ENCODE assay signal across 1 cellular context in the genomic region with DNA sequence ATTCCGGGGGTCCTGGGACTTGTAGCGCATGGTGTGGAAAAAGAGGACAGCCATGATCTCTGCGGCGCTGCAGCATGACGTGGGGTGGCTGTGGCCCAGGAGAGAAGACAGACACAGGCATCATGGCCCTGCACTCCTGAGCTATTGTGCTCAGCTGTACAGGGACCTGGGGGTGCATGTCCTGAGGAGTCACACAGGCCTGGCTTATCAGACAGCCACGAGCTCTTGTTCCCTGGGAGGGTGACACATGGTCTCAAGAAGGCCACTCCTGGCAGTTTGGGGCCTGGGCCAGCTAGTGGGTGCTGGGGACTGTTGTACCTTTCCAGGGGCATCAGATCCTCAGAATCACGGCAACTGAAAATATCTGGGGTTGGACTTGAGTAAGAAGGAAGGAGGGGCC.
TF ChIP-seq lines count a peak whose summit lies in the region.

No MANE protein-coding gene starts in this region.

TF ChIP-seq in SK-N-SH treated with all-trans-retinoic acid at 6 μM for 48 hours, 23 proteins besides CTCF, POLR2A, EP300 and RAD21 (continued from another document):
- TF ChIP-seq OSR1 (CRISPR knock-in tag; IDR thresholded peaks at IDR 0.05) (no peak), BACH2 (CRISPR knock-in tag; IDR thresholded peaks at IDR 0.05; ENCODE audit: borderline replicate concordance) (no peak), ZNF565 (CRISPR knock-in tag; conservative IDR thresholded peaks at IDR 0.05; ENCODE audit: low read depth) (no peak), TCF4 (CRISPR knock-in tag; IDR thresholded peaks at IDR 0.05; ENCODE audit: borderline replicate concordance) (no peak)
- TF ChIP-seq, protein P1, sequence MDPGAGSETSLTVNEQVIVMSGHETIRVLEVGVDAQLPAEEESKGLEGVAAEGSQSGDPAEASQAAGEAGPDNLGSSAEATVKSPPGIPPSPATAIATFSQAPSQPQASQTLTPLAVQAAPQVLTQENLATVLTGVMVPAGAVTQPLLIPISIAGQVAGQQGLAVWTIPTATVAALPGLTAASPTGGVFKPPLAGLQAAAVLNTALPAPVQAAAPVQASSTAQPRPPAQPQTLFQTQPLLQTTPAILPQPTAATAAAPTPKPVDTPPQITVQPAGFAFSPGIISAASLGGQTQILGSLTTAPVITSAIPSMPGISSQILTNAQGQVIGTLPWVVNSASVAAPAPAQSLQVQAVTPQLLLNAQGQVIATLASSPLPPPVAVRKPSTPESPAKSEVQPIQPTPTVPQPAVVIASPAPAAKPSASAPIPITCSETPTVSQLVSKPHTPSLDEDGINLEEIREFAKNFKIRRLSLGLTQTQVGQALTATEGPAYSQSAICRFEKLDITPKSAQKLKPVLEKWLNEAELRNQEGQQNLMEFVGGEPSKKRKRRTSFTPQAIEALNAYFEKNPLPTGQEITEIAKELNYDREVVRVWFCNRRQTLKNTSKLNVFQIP (CRISPR knock-in tag; IDR thresholded peaks at IDR 0.05; ENCODE audit: borderline replicate concordance, low read depth) = no peak
- TF ChIP-seq, protein P2, sequence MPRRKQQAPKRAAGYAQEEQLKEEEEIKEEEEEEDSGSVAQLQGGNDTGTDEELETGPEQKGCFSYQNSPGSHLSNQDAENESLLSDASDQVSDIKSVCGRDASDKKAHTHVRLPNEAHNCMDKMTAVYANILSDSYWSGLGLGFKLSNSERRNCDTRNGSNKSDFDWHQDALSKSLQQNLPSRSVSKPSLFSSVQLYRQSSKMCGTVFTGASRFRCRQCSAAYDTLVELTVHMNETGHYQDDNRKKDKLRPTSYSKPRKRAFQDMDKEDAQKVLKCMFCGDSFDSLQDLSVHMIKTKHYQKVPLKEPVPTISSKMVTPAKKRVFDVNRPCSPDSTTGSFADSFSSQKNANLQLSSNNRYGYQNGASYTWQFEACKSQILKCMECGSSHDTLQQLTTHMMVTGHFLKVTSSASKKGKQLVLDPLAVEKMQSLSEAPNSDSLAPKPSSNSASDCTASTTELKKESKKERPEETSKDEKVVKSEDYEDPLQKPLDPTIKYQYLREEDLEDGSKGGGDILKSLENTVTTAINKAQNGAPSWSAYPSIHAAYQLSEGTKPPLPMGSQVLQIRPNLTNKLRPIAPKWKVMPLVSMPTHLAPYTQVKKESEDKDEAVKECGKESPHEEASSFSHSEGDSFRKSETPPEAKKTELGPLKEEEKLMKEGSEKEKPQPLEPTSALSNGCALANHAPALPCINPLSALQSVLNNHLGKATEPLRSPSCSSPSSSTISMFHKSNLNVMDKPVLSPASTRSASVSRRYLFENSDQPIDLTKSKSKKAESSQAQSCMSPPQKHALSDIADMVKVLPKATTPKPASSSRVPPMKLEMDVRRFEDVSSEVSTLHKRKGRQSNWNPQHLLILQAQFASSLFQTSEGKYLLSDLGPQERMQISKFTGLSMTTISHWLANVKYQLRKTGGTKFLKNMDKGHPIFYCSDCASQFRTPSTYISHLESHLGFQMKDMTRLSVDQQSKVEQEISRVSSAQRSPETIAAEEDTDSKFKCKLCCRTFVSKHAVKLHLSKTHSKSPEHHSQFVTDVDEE (CRISPR knock-in tag; IDR thresholded peaks at IDR 0.05) = no peak
